12 cellular contexts compared by ENCODE assay signal in genomic region chr5:125798311-125798710, GRCh38.
DNase-seq lines count a peak whose midpoint lies in the region; ATAC-seq, FAIRE-seq and TF ChIP-seq lines count a peak whose summit lies in the region.
"Had no signal": no experiment of that assay in that cellular context is flagged by ENCODE, and none has a peak within 500 bp of the region (broad histone marks: within the 10 kb centered on the region; RNA-seq: fewer than 3 reads in every experiment).

No MANE protein-coding gene starts in this region.

- H4K20me1 ChIP-seq in endothelial cell of umbilical vein (replicated peaks; ENCODE audit: control insufficient read depth, extremely low read depth, insufficient read depth, low read length), result no peaks in the 10 kb centered on the region

- no peaks in the 10 kb centered on the region for H3K36me3 Mint-ChIP-seq in mesothelial cell of epicardium

- TF ChIP-seq POLR2A in endothelial cell of umbilical vein (IDR thresholded peaks at IDR 0.05; ENCODE audit: low read depth, low read length), result no peak

- DNase-seq in OCI-M1 (lab: John Stamatoyannopoulos, UW) (peak; percentile 0), endothelial cell of umbilical vein (ENCODE audit: low read depth, low spot score) (peak; percentile 56), neuronal stem cell (ENCODE audit: low spot score) (peak; percentile 30), NCI-H1048 (lab: John Stamatoyannopoulos, UW) (no peak), mesothelial cell of epicardium (ENCODE audit: low spot score in 2 of 2, unreplicated experiment in 2 of 2) (no peak)
- DNase-seq: activated CD8-positive, alpha-beta memory T cell treated with anti-CD3 and anti-CD28 coated beads, Interleukin-2, amount 50 U/mL, for 48 hours; cerebellar nuclear complex; NCI-H2171 treated with DMSO at 0.1 percent for 48 hours; testis had no signal

- H3K27ac ChIP-seq in HEK293 (ENCODE audit: extremely low read depth, low read depth, low read length) (no peak overlapping the region), endothelial cell of umbilical vein (ENCODE audit: insufficient read depth, low read depth, low read length) (no peak overlapping the region), neuronal stem cell (replicated peaks; ENCODE audit: low read length) (no peak overlapping the region)
- H3K27ac ChIP-seq: testis had no signal

- no peak overlapping the region for H4K8ac ChIP-seq in neuronal stem cell (ENCODE audit: low read depth, low read length)

- no peak overlapping the region for H3K23ac ChIP-seq in neuronal stem cell (ENCODE audit: low read depth, low read length, poor library complexity)

- H3K9me3 ChIP-seq in HEK293 (ENCODE audit: control insufficient read depth, insufficient read depth, low read depth, low read length) (no peaks in the 10 kb centered on the region), endothelial cell of umbilical vein (replicated peaks; ENCODE audit: control insufficient read depth, insufficient read depth, low read length) (no peaks in the 10 kb centered on the region), neuronal stem cell (replicated peaks in 1 of 2; ENCODE audit: control insufficient read depth in 2 of 2, insufficient read depth in 1 of 2, low read depth in 1 of 2, low read length in 2 of 2) (no peaks in the 10 kb centered on the region)
- H3K9me3 ChIP-seq: testis had no signal

- no peaks in the 10 kb centered on the region for H3K36me3 ChIP-seq in HEK293 (ENCODE audit: control insufficient read depth in 2 of 2, insufficient read depth in 1 of 2, low read length in 2 of 2)
- H3K36me3 ChIP-seq in endothelial cell of umbilical vein (ENCODE audit: control insufficient read depth in 2 of 2, extremely low read depth in 1 of 2, insufficient read depth in 2 of 2, low read length in 2 of 2), result no peaks in the 10 kb centered on the region
- H3K36me3 ChIP-seq in neuronal stem cell (replicated peaks in 1 of 2; ENCODE audit: control insufficient read depth in 2 of 2, insufficient read depth in 2 of 2, low read length in 2 of 2), result no peaks in the 10 kb centered on the region

- POLR2A ChIA-PET in HEK293 (lab: Yijun Ruan, JAX) (no interaction called here), endothelial cell of umbilical vein (lab: Charles Lee) (no interaction called here)

- H3K9ac ChIP-seq in endothelial cell of umbilical vein (replicated peaks; ENCODE audit: extremely low read depth, insufficient read depth, low read length) (no peak overlapping the region), neuronal stem cell (ENCODE audit: low read depth, low read length, poor library complexity) (no peak overlapping the region)

- no peaks in the 10 kb centered on the region for H3K79me1 ChIP-seq in neuronal stem cell (ENCODE audit: low read depth, low read length)

- H3K18ac ChIP-seq in neuronal stem cell (ENCODE audit: low read length), result no peak overlapping the region

- no peak overlapping the region for H3K4ac ChIP-seq in neuronal stem cell (ENCODE audit: low read length)

- H3K27ac Mint-ChIP-seq in mesothelial cell of epicardium, result no peak overlapping the region

- H2AFZ ChIP-seq in endothelial cell of umbilical vein (ENCODE audit: low read depth, low read length) (no peak overlapping the region), neuronal stem cell (ENCODE audit: low read length) (no peak overlapping the region)

- dilution Hi-C loops in endothelial cell of umbilical vein (cut with MboI; ENCODE audit: extremely low pct_ligation_motif_present, low sequenced_read_pairs), result no loop called here

- CTCF ChIA-PET in HEK293 (lab: Yijun Ruan, JAX) (interaction anchor here (0.7 kb wide), 1 partner anchor 191 kb away, joined by 3 read pairs; no protein-coding TSS in a partner anchor), endothelial cell of umbilical vein (lab: Charles Lee) (interaction anchor here (1.0 kb wide), 1 partner anchor 37 kb away, joined by 4 read pairs; no protein-coding TSS in a partner anchor)

- no peaks in the 10 kb centered on the region for H3K9me1 ChIP-seq in endothelial cell of umbilical vein (replicated peaks; ENCODE audit: control insufficient read depth, extremely low read depth, insufficient read depth, low read length)

- H4K91ac ChIP-seq in neuronal stem cell (ENCODE audit: low read depth, low read length, poor library complexity), result no peak overlapping the region

- H3K27me3 Mint-ChIP-seq in mesothelial cell of epicardium (ENCODE audit: low read depth), result peaks cover 10% of the 10 kb centered on the region

- H2BK15ac ChIP-seq in neuronal stem cell (ENCODE audit: low read length), result no peak overlapping the region

- no peaks in the 10 kb centered on the region for H3K4me1 Mint-ChIP-seq in mesothelial cell of epicardium

- no peak overlapping the region for H3K14ac ChIP-seq in neuronal stem cell (ENCODE audit: low read length)

- FAIRE-seq in endothelial cell of umbilical vein (lab: Jason Lieb, UNC), result no peak
- FAIRE-seq: G401.6 had no signal

- H3K4me3 Mint-ChIP-seq in mesothelial cell of epicardium, result no peak overlapping the region

- H2BK12ac ChIP-seq in neuronal stem cell (ENCODE audit: low read length), result no peak overlapping the region

- H3K27me3 ChIP-seq in endothelial cell of umbilical vein (ENCODE audit: control insufficient read depth in 2 of 2, insufficient read depth in 2 of 2, low read length in 2 of 2) (no peaks in the 10 kb centered on the region), neuronal stem cell (ENCODE audit: control insufficient read depth in 3 of 3, insufficient read depth in 3 of 3, low read depth in 1 of 3, low read length in 3 of 3) (no peaks in the 10 kb centered on the region)
- H3K27me3 ChIP-seq: testis had no signal

- no peak overlapping the region for H2BK120ac ChIP-seq in neuronal stem cell (ENCODE audit: low read depth, low read length)

- intact Hi-C loops in endothelial cell of umbilical vein (cut with micrococcal nuclease), result no loop called here

- H3K79me2 ChIP-seq in endothelial cell of umbilical vein (ENCODE audit: control insufficient read depth, insufficient read depth, low read length), result no peaks in the 10 kb centered on the region

- H2AK5ac ChIP-seq in neuronal stem cell (ENCODE audit: low read depth, low read length), result no peak overlapping the region

- no peaks in the 10 kb centered on the region for H3K9me3 Mint-ChIP-seq in mesothelial cell of epicardium

- H3K4me3 ChIP-seq in HEK293 (ENCODE audit: low read depth, low read length) (no peak overlapping the region), endothelial cell of umbilical vein (replicated peaks in 1 of 3; ENCODE audit: insufficient read depth in 1 of 3, low read depth in 1 of 3, low read length in 3 of 3) (no peak overlapping the region), neuronal stem cell (ENCODE audit: low read length in 2 of 2) (no peak overlapping the region)
- H3K4me3 ChIP-seq: testis had no signal

- H3K4me2 ChIP-seq in endothelial cell of umbilical vein (ENCODE audit: insufficient read depth, low read length), result no peak overlapping the region
- no peak overlapping the region for H3K4me2 ChIP-seq in neuronal stem cell (ENCODE audit: insufficient read depth, low read length, poor library complexity, severe bottlenecking)

- no peaks in the 10 kb centered on the region for H3K4me1 ChIP-seq in HEK293 (ENCODE audit: control insufficient read depth, insufficient read depth, low read length)
- H3K4me1 ChIP-seq in endothelial cell of umbilical vein (ENCODE audit: control insufficient read depth, extremely low read depth, insufficient read depth, low read length), result no peaks in the 10 kb centered on the region
- peaks cover 0 to 5% of the 10 kb centered on the region in 2 donors for H3K4me1 ChIP-seq in neuronal stem cell (ENCODE audit: control insufficient read depth in 2 of 2, insufficient read depth in 1 of 2, low read depth in 1 of 2, low read length in 2 of 2)
- H3K4me1 ChIP-seq: testis had no signal

- H2BK5ac ChIP-seq in neuronal stem cell (ENCODE audit: low read length), result no peak overlapping the region

- no peak for TF ChIP-seq CTCF in HEK293 (tag by site-specific recombination; IDR thresholded peaks at IDR 0.05)
- TF ChIP-seq CTCF in endothelial cell of umbilical vein (IDR thresholded peaks at IDR 0.05; ENCODE audit: extremely low read depth in 1 of 2, insufficient read depth in 1 of 2, low read depth in 1 of 2, low read length in 2 of 2), result no peak
- TF ChIP-seq CTCF in mesothelial cell of epicardium (IDR thresholded peaks at IDR 0.05; ENCODE audit: unreplicated experiment), result no peak

- BruUV-seq in endothelial cell of umbilical vein (replicated peaks; lab: Mats Ljungman, UMichigan), result no TSS peak

- no peak for ATAC-seq in esophagus mucosa

TF ChIP-seq in HEK293, 187 proteins besides CTCF, POLR2A, EP300 and RAD21 (continues in another document):
- TF ChIP-seq SP2 (tag by site-specific recombination; IDR thresholded peaks at IDR 0.05) (no peak), ZNF362 (tag by site-specific recombination; IDR thresholded peaks at IDR 0.05) (peak; percentile 24; the same call in 1 of the 2 replicates), ZBTB20 (tag by site-specific recombination; IDR thresholded peaks at IDR 0.05) (no peak), HOXA7 (CRISPR knock-in tag; IDR thresholded peaks at IDR 0.05; ENCODE audit: borderline replicate concordance) (no peak)

TF ChIP-seq in endothelial cell of umbilical vein, 7 proteins besides CTCF, POLR2A, EP300 and RAD21:
- TF ChIP-seq POLR2AphosphoS5 (IDR thresholded peaks at IDR 0.05; ENCODE audit: insufficient read depth, low read depth, low read length) (no peak), MYC (IDR thresholded peaks at IDR 0.05; ENCODE audit: low read depth, low read length) (no peak), GATA2 (IDR thresholded peaks at IDR 0.05; ENCODE audit: insufficient read depth, insufficient read length, low read depth, low read length) (no peak), JUN (IDR thresholded peaks at IDR 0.05; ENCODE audit: borderline replicate concordance, insufficient read depth, insufficient read length, low read depth) (no peak), FOS (IDR thresholded peaks at IDR 0.05; ENCODE audit: borderline replicate concordance, insufficient read depth, low read length) (no peak), MAX (IDR thresholded peaks at IDR 0.05; ENCODE audit: insufficient read depth, insufficient read length) (no peak), EZH2 (IDR thresholded peaks at IDR 0.05; ENCODE audit: borderline replicate concordance, low read depth, low read length, severe bottlenecking) (no peak)

Comparison
In these comparisons a context has a peak if more than half of its experiments do, and no peak if none do; other contexts are left out.
1. DNase-seq: peak in OCI-M1 (single experiment), endothelial cell of umbilical vein (single experiment) and neuronal stem cell (single experiment); none in NCI-H1048 (single experiment) and mesothelial cell of epicardium (0 of 2).